ENCODE assay signal across 1 cellular context in the genomic region with DNA sequence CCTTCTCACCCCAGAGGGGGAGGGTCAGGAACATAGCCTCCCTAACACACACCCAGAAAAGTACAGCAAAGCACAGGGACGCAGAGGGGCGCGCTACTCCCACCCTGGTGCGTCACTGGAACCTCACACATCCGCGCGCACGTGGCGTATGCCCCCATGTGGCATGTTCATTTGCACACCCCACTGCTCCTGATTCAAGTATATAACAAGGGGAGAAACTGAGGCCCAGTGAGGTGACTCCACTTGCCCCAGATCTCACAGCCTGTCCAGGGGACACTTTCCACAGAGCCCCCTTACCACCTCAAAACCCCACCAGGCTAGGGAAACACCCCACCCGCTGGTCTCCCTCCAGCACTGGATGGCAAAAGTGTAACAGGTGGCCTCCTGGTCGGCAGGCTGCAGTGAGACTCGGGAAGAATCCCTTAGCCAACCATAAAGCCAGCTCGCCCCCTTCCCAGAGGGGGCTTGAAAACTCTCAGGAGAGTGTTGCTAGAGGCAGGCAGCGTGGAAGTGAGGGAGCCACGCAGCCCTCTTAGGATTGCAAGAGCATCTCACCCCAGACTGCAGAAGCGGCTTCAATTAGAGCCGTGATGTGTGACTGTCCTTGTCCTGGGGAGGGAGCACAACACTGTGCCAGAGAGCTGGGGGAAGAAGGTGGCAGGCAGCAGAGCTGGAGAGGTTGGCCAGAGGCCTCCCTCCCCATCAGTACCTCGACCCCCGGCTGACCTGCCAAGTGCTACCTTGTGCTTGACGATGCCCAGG.
TF ChIP-seq lines count a peak whose summit lies in the region.

A gene (minus strand): TSS at position 67 of the 762 bp plus-strand sequence. CDS start 12,591 bp downstream, outside the sequence.

TF ChIP-seq in WTC11, 78 proteins besides CTCF, POLR2A, EP300 and RAD21 (continued from another document and continues in another):
- TF ChIP-seq, protein P1, sequence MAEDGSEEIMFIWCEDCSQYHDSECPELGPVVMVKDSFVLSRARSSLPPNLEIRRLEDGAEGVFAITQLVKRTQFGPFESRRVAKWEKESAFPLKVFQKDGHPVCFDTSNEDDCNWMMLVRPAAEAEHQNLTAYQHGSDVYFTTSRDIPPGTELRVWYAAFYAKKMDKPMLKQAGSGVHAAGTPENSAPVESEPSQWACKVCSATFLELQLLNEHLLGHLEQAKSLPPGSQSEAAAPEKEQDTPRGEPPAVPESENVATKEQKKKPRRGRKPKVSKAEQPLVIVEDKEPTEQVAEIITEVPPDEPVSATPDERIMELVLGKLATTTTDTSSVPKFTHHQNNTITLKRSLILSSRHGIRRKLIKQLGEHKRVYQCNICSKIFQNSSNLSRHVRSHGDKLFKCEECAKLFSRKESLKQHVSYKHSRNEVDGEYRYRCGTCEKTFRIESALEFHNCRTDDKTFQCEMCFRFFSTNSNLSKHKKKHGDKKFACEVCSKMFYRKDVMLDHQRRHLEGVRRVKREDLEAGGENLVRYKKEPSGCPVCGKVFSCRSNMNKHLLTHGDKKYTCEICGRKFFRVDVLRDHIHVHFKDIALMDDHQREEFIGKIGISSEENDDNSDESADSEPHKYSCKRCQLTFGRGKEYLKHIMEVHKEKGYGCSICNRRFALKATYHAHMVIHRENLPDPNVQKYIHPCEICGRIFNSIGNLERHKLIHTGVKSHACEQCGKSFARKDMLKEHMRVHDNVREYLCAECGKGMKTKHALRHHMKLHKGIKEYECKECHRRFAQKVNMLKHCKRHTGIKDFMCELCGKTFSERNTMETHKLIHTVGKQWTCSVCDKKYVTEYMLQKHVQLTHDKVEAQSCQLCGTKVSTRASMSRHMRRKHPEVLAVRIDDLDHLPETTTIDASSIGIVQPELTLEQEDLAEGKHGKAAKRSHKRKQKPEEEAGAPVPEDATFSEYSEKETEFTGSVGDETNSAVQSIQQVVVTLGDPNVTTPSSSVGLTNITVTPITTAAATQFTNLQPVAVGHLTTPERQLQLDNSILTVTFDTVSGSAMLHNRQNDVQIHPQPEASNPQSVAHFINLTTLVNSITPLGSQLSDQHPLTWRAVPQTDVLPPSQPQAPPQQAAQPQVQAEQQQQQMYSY (CRISPR knock-in tag; IDR thresholded peaks at IDR 0.05) = no peak
- TF ChIP-seq PRRX2 (CRISPR knock-in tag; IDR thresholded peaks at IDR 0.05) = no peak
- TF ChIP-seq, protein P2, sequence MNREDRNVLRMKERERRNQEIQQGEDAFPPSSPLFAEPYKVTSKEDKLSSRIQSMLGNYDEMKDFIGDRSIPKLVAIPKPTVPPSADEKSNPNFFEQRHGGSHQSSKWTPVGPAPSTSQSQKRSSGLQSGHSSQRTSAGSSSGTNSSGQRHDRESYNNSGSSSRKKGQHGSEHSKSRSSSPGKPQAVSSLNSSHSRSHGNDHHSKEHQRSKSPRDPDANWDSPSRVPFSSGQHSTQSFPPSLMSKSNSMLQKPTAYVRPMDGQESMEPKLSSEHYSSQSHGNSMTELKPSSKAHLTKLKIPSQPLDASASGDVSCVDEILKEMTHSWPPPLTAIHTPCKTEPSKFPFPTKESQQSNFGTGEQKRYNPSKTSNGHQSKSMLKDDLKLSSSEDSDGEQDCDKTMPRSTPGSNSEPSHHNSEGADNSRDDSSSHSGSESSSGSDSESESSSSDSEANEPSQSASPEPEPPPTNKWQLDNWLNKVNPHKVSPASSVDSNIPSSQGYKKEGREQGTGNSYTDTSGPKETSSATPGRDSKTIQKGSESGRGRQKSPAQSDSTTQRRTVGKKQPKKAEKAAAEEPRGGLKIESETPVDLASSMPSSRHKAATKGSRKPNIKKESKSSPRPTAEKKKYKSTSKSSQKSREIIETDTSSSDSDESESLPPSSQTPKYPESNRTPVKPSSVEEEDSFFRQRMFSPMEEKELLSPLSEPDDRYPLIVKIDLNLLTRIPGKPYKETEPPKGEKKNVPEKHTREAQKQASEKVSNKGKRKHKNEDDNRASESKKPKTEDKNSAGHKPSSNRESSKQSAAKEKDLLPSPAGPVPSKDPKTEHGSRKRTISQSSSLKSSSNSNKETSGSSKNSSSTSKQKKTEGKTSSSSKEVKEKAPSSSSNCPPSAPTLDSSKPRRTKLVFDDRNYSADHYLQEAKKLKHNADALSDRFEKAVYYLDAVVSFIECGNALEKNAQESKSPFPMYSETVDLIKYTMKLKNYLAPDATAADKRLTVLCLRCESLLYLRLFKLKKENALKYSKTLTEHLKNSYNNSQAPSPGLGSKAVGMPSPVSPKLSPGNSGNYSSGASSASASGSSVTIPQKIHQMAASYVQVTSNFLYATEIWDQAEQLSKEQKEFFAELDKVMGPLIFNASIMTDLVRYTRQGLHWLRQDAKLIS (CRISPR knock-in tag; IDR thresholded peaks at IDR 0.05; ENCODE audit: borderline replicate concordance) = no peak
- no peak for TF ChIP-seq ZNF219 (CRISPR knock-in tag; IDR thresholded peaks at IDR 0.05; ENCODE audit: borderline replicate concordance)
- TF ChIP-seq, protein P3, sequence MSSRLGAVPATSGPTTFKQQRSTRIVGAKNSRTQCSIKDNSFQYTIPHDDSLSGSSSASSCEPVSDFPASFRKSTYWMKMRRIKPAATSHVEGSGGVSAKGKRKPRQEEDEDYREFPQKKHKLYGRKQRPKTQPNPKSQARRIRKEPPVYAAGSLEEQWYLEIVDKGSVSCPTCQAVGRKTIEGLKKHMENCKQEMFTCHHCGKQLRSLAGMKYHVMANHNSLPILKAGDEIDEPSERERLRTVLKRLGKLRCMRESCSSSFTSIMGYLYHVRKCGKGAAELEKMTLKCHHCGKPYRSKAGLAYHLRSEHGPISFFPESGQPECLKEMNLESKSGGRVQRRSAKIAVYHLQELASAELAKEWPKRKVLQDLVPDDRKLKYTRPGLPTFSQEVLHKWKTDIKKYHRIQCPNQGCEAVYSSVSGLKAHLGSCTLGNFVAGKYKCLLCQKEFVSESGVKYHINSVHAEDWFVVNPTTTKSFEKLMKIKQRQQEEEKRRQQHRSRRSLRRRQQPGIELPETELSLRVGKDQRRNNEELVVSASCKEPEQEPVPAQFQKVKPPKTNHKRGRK (CRISPR knock-in tag; IDR thresholded peaks at IDR 0.05; ENCODE audit: borderline replicate concordance) = no peak
- TF ChIP-seq, protein P4, sequence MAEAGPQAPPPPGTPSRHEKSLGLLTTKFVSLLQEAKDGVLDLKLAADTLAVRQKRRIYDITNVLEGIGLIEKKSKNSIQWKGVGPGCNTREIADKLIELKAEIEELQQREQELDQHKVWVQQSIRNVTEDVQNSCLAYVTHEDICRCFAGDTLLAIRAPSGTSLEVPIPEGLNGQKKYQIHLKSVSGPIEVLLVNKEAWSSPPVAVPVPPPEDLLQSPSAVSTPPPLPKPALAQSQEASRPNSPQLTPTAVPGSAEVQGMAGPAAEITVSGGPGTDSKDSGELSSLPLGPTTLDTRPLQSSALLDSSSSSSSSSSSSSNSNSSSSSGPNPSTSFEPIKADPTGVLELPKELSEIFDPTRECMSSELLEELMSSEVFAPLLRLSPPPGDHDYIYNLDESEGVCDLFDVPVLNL (CRISPR knock-in tag; IDR thresholded peaks at IDR 0.05; ENCODE audit: borderline replicate concordance, low read depth) = no peak
- TF ChIP-seq, protein P5, sequence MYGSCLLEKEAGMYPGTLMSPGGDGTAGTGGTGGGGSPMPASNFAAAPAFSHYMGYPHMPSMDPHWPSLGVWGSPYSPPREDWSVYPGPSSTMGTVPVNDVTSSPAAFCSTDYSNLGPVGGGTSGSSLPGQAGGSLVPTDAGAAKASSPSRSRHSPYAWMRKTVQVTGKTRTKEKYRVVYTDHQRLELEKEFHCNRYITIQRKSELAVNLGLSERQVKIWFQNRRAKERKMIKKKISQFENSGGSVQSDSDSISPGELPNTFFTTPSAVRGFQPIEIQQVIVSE (CRISPR knock-in tag; IDR thresholded peaks at IDR 0.05; ENCODE audit: borderline replicate concordance) = no peak
- TF ChIP-seq, protein P6, sequence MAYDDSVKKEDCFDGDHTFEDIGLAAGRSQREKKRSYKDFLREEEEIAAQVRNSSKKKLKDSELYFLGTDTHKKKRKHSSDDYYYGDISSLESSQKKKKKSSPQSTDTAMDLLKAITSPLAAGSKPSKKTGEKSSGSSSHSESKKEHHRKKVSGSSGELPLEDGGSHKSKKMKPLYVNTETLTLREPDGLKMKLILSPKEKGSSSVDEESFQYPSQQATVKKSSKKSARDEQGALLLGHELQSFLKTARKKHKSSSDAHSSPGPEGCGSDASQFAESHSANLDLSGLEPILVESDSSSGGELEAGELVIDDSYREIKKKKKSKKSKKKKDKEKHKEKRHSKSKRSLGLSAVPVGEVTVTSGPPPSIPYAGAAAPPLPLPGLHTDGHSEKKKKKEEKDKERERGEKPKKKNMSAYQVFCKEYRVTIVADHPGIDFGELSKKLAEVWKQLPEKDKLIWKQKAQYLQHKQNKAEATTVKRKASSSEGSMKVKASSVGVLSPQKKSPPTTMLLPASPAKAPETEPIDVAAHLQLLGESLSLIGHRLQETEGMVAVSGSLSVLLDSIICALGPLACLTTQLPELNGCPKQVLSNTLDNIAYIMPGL (CRISPR knock-in tag; IDR thresholded peaks at IDR 0.05) = no peak; the same call in 1 of the 2 replicates
- TF ChIP-seq ETV6 (CRISPR knock-in tag; IDR thresholded peaks at IDR 0.05) = no peak; the same call in 1 of the 2 replicates
- no peak for TF ChIP-seq NFATC4 (CRISPR knock-in tag; IDR thresholded peaks at IDR 0.05)
- TF ChIP-seq, protein P7, sequence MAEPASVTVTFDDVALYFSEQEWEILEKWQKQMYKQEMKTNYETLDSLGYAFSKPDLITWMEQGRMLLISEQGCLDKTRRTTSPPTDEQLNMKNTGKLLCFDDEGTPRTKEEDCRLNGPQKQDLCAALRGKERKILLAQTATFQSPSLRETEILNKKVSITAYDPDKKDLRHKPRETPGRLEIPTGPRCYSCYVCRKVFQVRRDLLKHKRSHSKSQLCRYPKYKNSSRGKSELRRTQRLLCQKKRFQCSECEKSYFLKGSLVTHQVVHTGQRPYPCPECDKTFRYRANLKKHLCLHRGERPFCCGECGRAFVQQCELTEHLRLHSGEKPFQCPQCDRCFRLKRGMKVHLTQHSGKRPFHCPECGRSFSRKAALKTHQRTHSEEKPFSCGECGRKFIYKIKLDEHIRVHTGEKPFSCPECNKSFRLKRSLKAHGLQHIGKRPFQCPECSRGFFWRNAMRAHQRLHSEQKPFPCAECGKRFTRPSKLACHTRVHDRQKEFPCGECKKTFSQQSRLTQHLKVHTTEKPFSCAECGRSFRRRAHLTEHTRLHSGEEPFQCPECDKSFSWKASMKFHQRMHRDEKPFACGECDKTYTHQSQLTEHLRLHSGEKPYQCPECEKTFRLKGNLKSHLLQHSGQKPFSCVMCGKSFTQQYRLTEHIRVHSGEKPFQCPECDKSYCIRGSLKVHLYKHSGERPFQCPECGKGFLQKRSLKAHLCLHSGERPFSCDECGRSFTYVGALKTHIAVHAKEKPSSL (CRISPR knock-in tag; conservative IDR thresholded peaks at IDR 0.05) = no peak
- no peak for TF ChIP-seq GTF2I (CRISPR knock-in tag; conservative IDR thresholded peaks at IDR 0.05)
- 0 out of 2 replicates have a peak, but pooled peaks have one; percentile 59 for TF ChIP-seq NR1H2 (CRISPR knock-in tag; IDR thresholded peaks at IDR 0.05)
- TF ChIP-seq, protein P8, sequence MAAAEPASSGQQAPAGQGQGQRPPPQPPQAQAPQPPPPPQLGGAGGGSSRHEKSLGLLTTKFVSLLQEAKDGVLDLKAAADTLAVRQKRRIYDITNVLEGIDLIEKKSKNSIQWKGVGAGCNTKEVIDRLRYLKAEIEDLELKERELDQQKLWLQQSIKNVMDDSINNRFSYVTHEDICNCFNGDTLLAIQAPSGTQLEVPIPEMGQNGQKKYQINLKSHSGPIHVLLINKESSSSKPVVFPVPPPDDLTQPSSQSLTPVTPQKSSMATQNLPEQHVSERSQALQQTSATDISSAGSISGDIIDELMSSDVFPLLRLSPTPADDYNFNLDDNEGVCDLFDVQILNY (CRISPR knock-in tag; IDR thresholded peaks at IDR 0.05) = 0 out of 2 replicates have a peak, but pooled peaks have one; percentile 55
- no peak for TF ChIP-seq ZNF423 (CRISPR knock-in tag; IDR thresholded peaks at IDR 0.05)
- peak; percentile 63; the same call in 1 of the 2 replicates for TF ChIP-seq TP53 (CRISPR knock-in tag; IDR thresholded peaks at IDR 0.05)
- TF ChIP-seq ZNF232 (CRISPR knock-in tag; IDR thresholded peaks at IDR 0.05) = no peak
- TF ChIP-seq, protein P9, sequence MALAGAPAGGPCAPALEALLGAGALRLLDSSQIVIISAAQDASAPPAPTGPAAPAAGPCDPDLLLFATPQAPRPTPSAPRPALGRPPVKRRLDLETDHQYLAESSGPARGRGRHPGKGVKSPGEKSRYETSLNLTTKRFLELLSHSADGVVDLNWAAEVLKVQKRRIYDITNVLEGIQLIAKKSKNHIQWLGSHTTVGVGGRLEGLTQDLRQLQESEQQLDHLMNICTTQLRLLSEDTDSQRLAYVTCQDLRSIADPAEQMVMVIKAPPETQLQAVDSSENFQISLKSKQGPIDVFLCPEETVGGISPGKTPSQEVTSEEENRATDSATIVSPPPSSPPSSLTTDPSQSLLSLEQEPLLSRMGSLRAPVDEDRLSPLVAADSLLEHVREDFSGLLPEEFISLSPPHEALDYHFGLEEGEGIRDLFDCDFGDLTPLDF (CRISPR knock-in tag; IDR thresholded peaks at IDR 0.05) = no peak
- TF ChIP-seq ZNF416 (CRISPR knock-in tag; IDR thresholded peaks at IDR 0.05) = no peak
- TF ChIP-seq, protein P10, sequence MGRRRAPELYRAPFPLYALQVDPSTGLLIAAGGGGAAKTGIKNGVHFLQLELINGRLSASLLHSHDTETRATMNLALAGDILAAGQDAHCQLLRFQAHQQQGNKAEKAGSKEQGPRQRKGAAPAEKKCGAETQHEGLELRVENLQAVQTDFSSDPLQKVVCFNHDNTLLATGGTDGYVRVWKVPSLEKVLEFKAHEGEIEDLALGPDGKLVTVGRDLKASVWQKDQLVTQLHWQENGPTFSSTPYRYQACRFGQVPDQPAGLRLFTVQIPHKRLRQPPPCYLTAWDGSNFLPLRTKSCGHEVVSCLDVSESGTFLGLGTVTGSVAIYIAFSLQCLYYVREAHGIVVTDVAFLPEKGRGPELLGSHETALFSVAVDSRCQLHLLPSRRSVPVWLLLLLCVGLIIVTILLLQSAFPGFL (CRISPR knock-in tag; IDR thresholded peaks at IDR 0.05; ENCODE audit: borderline replicate concordance) = no peak
- TF ChIP-seq, protein P11, sequence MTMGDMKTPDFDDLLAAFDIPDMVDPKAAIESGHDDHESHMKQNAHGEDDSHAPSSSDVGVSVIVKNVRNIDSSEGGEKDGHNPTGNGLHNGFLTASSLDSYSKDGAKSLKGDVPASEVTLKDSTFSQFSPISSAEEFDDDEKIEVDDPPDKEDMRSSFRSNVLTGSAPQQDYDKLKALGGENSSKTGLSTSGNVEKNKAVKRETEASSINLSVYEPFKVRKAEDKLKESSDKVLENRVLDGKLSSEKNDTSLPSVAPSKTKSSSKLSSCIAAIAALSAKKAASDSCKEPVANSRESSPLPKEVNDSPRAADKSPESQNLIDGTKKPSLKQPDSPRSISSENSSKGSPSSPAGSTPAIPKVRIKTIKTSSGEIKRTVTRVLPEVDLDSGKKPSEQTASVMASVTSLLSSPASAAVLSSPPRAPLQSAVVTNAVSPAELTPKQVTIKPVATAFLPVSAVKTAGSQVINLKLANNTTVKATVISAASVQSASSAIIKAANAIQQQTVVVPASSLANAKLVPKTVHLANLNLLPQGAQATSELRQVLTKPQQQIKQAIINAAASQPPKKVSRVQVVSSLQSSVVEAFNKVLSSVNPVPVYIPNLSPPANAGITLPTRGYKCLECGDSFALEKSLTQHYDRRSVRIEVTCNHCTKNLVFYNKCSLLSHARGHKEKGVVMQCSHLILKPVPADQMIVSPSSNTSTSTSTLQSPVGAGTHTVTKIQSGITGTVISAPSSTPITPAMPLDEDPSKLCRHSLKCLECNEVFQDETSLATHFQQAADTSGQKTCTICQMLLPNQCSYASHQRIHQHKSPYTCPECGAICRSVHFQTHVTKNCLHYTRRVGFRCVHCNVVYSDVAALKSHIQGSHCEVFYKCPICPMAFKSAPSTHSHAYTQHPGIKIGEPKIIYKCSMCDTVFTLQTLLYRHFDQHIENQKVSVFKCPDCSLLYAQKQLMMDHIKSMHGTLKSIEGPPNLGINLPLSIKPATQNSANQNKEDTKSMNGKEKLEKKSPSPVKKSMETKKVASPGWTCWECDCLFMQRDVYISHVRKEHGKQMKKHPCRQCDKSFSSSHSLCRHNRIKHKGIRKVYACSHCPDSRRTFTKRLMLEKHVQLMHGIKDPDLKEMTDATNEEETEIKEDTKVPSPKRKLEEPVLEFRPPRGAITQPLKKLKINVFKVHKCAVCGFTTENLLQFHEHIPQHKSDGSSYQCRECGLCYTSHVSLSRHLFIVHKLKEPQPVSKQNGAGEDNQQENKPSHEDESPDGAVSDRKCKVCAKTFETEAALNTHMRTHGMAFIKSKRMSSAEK (CRISPR knock-in tag; IDR thresholded peaks at IDR 0.05; ENCODE audit: borderline replicate concordance) = no peak
- TF ChIP-seq NFYB (CRISPR knock-in tag; conservative IDR thresholded peaks at IDR 0.05; ENCODE audit: low read depth) = no peak; the same call in 1 of the 2 replicates
